In genomic region chr17:38627957-38628356, GRCh38 we compare ENCODE assay signal across 18 cellular contexts. TPM values are rescaled to one million over a fixed set of nuclear protein-coding genes. Genes with fewer than 3 reads are reported as not detected.
DNase-seq lines count a peak whose midpoint lies in the region; ATAC-seq, FAIRE-seq and TF ChIP-seq lines count a peak whose summit lies in the region.
"Had no signal": no experiment of that assay in that cellular context is flagged by ENCODE, and none has a peak within 500 bp of the region (broad histone marks: within the 10 kb centered on the region; RNA-seq: fewer than 3 reads in every experiment).

No MANE protein-coding gene starts in this region.

- intact Hi-C loops in HepG2 (cut with micrococcal nuclease; ENCODE audit: unreplicated experiment) = no loop called here
- intact Hi-C loops in spleen (cut with DNase I; ENCODE audit: low total_unique reads) = no loop called here

- H3K27me3 ChIP-seq in Loucy (ENCODE audit: insufficient read depth, low read length, poor library complexity, severe bottlenecking) = no peaks in the 10 kb centered on the region
- H3K27me3 ChIP-seq in HepG2 (ENCODE audit: control insufficient read depth in 1 of 2, insufficient read depth in 2 of 2, low read length in 2 of 2) = no peaks in the 10 kb centered on the region
- peaks cover 0 to 24% (median 0%) of the 10 kb centered on the region in 7 donors for H3K27me3 ChIP-seq in spleen (replicated peaks in 1 of 7)
- H3K27me3 ChIP-seq in osteoblast (ENCODE audit: insufficient read depth, low read length) = no peaks in the 10 kb centered on the region
- H3K27me3 ChIP-seq: BLaER1 had no signal

- CTCF ChIA-PET in HepG2 (lab: Yijun Ruan, JAX; ENCODE audit: low intra/inter-chr PET ratio, low total read pairs) = interaction anchor here (1.2 kb wide), 1 partner anchor 22 kb away, joined by 7 read pairs; the partner anchor contains the start of gene SRCIN1

- no peaks in the 10 kb centered on the region for H3K79me2 ChIP-seq in Loucy (ENCODE audit: insufficient read depth, low read length)
- no peaks in the 10 kb centered on the region for H3K79me2 ChIP-seq in HepG2 (ENCODE audit: insufficient read depth, low read length)
- no peaks in the 10 kb centered on the region for H3K79me2 ChIP-seq in osteoblast (ENCODE audit: insufficient read depth, low read length)

- no peak for DNase-seq in HepG2 (ENCODE audit: low spot score)
- peak; percentile 0 for DNase-seq in spleen
- no peak for DNase-seq in osteoblast (ENCODE audit: insufficient read length, low spot score, missing footprints)
- DNase-seq: 8988T; CD4-positive, alpha-beta memory T cell; DMS153 had no signal

- H3F3A ChIP-seq in Loucy (ENCODE audit: low read depth) = no peaks in the 10 kb centered on the region

- H3K4me1 ChIP-seq in Loucy (ENCODE audit: insufficient read depth, low read length, poor library complexity, severe bottlenecking) (no peaks in the 10 kb centered on the region), HepG2 (ENCODE audit: insufficient read depth, low read length) (peaks cover 55% of the 10 kb centered on the region), spleen (peaks cover 0 to 3% (median 0%) of the 10 kb centered on the region in 6 donors), osteoblast (ENCODE audit: insufficient read depth, low read length) (no peaks in the 10 kb centered on the region)

- H3K36me3 ChIP-seq in Loucy (ENCODE audit: insufficient read depth, low read length) (no peaks in the 10 kb centered on the region), HepG2 (replicated peaks in 1 of 2; ENCODE audit: control insufficient read depth in 1 of 2, insufficient read depth in 2 of 2, low read length in 2 of 2) (no peaks in the 10 kb centered on the region), spleen (no peaks in the 10 kb centered on the region), osteoblast (ENCODE audit: insufficient read depth, low read length) (no peaks in the 10 kb centered on the region)
- H3K36me3 ChIP-seq: BLaER1, HAP-1 had no signal

- TF ChIP-seq EP300 in HepG2 (IDR thresholded peaks at IDR 0.05; ENCODE audit: low read depth in 2 of 2, low read length in 2 of 2) = no peak
- no peak for TF ChIP-seq EP300 in HepG2 (CRISPR knock-in tag; IDR thresholded peaks at IDR 0.05; ENCODE audit: borderline replicate concordance)

- H4K20me1 ChIP-seq in Loucy (ENCODE audit: insufficient read depth, low read length, poor library complexity, severe bottlenecking) = no peaks in the 10 kb centered on the region
- no peaks in the 10 kb centered on the region for H4K20me1 ChIP-seq in HepG2 (ENCODE audit: insufficient read depth, low read length)
- no peaks in the 10 kb centered on the region for H4K20me1 ChIP-seq in osteoblast (ENCODE audit: insufficient read depth, low read length)
- H4K20me1 ChIP-seq: BLaER1 had no signal

- TF ChIP-seq POLR2A in HepG2 (IDR thresholded peaks at IDR 0.05; ENCODE audit: insufficient read depth in 1 of 2, low read depth in 2 of 2, low read length in 2 of 2) (no peak), spleen (IDR thresholded peaks at IDR 0.05) (no peak)

- POLR2A ChIA-PET in HepG2 (lab: Yijun Ruan, JAX) = interaction anchor here (1.1 to 2.7 kb wide), 5 partner anchors 10 to 30 kb away, joined by 3 to 14 read pairs (median 5); no protein-coding TSS in a partner anchor

- in situ Hi-C loops in HepG2 (cut with HindIII; ENCODE audit: extremely low pct_ligation_motif_present, low pct_unique_long_range_greater_than_20kb) = no loop called here

- TF ChIP-seq RAD21 in HepG2 (CRISPR knock-in tag; IDR thresholded peaks at IDR 0.05) = no peak

- no peaks in the 10 kb centered on the region for H3K9me2 ChIP-seq in Loucy (replicated peaks; ENCODE audit: low read depth, low read length)

- peak; percentile 67 for ATAC-seq in HepG2
- no peak for ATAC-seq in GM18861 (IDR thresholded peaks at IDR 0.05; ENCODE audit: unreplicated experiment)
- no peak for ATAC-seq in GM19452 (IDR thresholded peaks at IDR 0.05; ENCODE audit: unreplicated experiment)

- H2AFZ ChIP-seq in Loucy (ENCODE audit: low read length) (0 out of 2 replicates have a peak overlapping the region, but pooled peaks have one; percentile 10), HepG2 (ENCODE audit: low read length) (no peak overlapping the region), osteoblast (ENCODE audit: low read length) (no peak overlapping the region)

- WGBS in HepG2 (ENCODE audit: low lambda C conversion rate) = 97% methylated on average over 2 of the region's 2 CpGs
- 93 to 98% (median 95%) methylated on average over 2 of the region's 2 CpGs for WGBS in spleen, 5 donors

- H3K9me3 ChIP-seq in Loucy (ENCODE audit: insufficient read depth, low read depth, low read length) (no peaks in the 10 kb centered on the region), HepG2 (ENCODE audit: low read length) (no peaks in the 10 kb centered on the region), spleen (no peaks in the 10 kb centered on the region), osteoblast (ENCODE audit: low read depth, low read length) (no peaks in the 10 kb centered on the region)
- H3K9me3 ChIP-seq: HAP-1 had no signal

- no TSS peak for BruUV-seq in HepG2 (replicated peaks; lab: Mats Ljungman, UMichigan)

- TF ChIP-seq CTCF in 22Rv1 (IDR thresholded peaks at IDR 0.05) (no peak), Loucy (conservative IDR thresholded peaks at IDR 0.05; ENCODE audit: low read length) (no peak), HepG2 (CRISPR knock-in tag; IDR thresholded peaks at IDR 0.05) (no peak), spleen (IDR thresholded peaks at IDR 0.05 in 8 of 11, conservative IDR thresholded peaks at IDR 0.05 in 3 of 11) (no peak), osteoblast (IDR thresholded peaks at IDR 0.05; ENCODE audit: extremely low read depth, low read depth, low read length) (no peak)

- H3K4me3 ChIP-seq in Loucy (ENCODE audit: low read length, poor library complexity, severe bottlenecking) = no peak overlapping the region
- H3K4me3 ChIP-seq in HepG2 (replicated peaks in 1 of 3; ENCODE audit: insufficient read depth in 1 of 3, low read depth in 2 of 3, low read length in 3 of 3) = no peak overlapping the region
- no peak overlapping the region for H3K4me3 ChIP-seq in spleen
- no peak overlapping the region for H3K4me3 ChIP-seq in osteoblast (ENCODE audit: insufficient read depth, low read length)
- H3K4me3 ChIP-seq: BLaER1, GM12878, HAP-1 had no signal

- peak overlapping the region; percentile 37 for H3K27ac ChIP-seq in 22Rv1
- H3K27ac ChIP-seq in HepG2 (ENCODE audit: extremely low read length, insufficient read depth, low read length) = peak overlapping the region; percentile 59
- no peak overlapping the region for H3K27ac ChIP-seq in spleen
- H3K27ac ChIP-seq in osteoblast (ENCODE audit: low read depth, low read length) = no peak overlapping the region
- H3K27ac ChIP-seq: BLaER1, HL-60 had no signal

- FAIRE-seq in HepG2 (lab: Jason Lieb, UNC) = no peak
- FAIRE-seq: GM12878, H1 had no signal

- H3K9ac ChIP-seq in Loucy (ENCODE audit: low read depth, low read length, poor library complexity, severe bottlenecking) (no peak overlapping the region), HepG2 (ENCODE audit: insufficient read depth, low read depth, low read length) (peak overlapping the region; percentile 9)
- H3K9ac ChIP-seq: BLaER1 had no signal

- H3K4me2 ChIP-seq in Loucy (ENCODE audit: low read depth, low read length, poor library complexity, severe bottlenecking) (no peak overlapping the region), HepG2 (ENCODE audit: low read depth, low read length) (peak overlapping the region; percentile 35; the same call in 1 of the 2 replicates), osteoblast (ENCODE audit: insufficient read depth, low read length) (no peak overlapping the region)
- H3K4me2 ChIP-seq: BLaER1 had no signal

RNA-seq across cellular contexts. Expression of gene SRCIN1, which starts 22.2 kb away (rescaled TPM):
- total RNA-seq in HepG2 (2016; rRNA removed; fragmentation: Illumina TruSeq; extraction: Trizol) (0.90 and 1.2 TPM in 2 replicates), spleen (1 to 10 TPM in 4 of 7 donors, under 1 TPM in 3; 0.32 to 3.5 (median 2.1) TPM), osteoblast (not detected in 2 replicates)
- total RNA-seq in HepG2 (2016; cell fraction: cytosol; rRNA removed; fragmentation: Illumina TruSeq; extraction: Trizol; ENCODE audit: low read depth) = 0.26 and 0.30 TPM in 2 replicates
- total RNA-seq in HepG2 (2016; cell fraction: insoluble cytoplasmic fraction; rRNA removed; fragmentation: Illumina TruSeq; extraction: Trizol) = 0.76 and 1.4 TPM in 2 replicates
- total RNA-seq in HepG2 (2016; cell fraction: membrane; rRNA removed; fragmentation: Illumina TruSeq; extraction: Trizol) = 0.43 and 1.00 TPM in 2 replicates
- total RNA-seq in HepG2 (2016; cell fraction: nucleus; rRNA removed; fragmentation: Illumina TruSeq; extraction: Trizol) = 2.5 and 3.1 TPM in 2 replicates
- polyA plus RNA-seq in HepG2 (2011; rRNA removed) (9.6 and 19.8 TPM in 2 replicates), spleen (1 to 10 TPM in 1 of 3 donors, under 1 TPM in 2; 0.41 to 2.5 (median 0.98) TPM)
- polyA plus RNA-seq in HepG2 (2011; cell fraction: cytosol; rRNA removed) = 2.9 and 4.8 TPM in 2 replicates
- polyA plus RNA-seq in HepG2 (2011; cell fraction: nucleus; rRNA removed) = 128 and 143 TPM in 2 replicates
- polyA plus RNA-seq in HepG2 (2012) = 9.9 and 11.0 TPM in 2 replicates
- polyA plus RNA-seq in HepG2 (2016; cell fraction: cytosol; fragmentation: Illumina TruSeq; extraction: Trizol; ENCODE audit: low read depth) = 0.26 and 0.32 TPM in 2 replicates
- polyA plus RNA-seq in HepG2 (2016; cell fraction: insoluble cytoplasmic fraction; fragmentation: Illumina TruSeq; extraction: Trizol; ENCODE audit: low read depth) = 1.0 and 2.4 TPM in 2 replicates
- polyA plus RNA-seq in HepG2 (2016; cell fraction: membrane; fragmentation: Illumina TruSeq; extraction: Trizol; ENCODE audit: low read depth) = 0.64 and 0.68 TPM in 2 replicates
- polyA plus RNA-seq in HepG2 (2016; cell fraction: nucleus; fragmentation: Illumina TruSeq; extraction: Trizol; ENCODE audit: insufficient read depth, low read depth) = 13.9 and 14.2 TPM in 2 replicates
- 2.4 and 22.5 TPM in 2 replicates for polyA minus RNA-seq in HepG2 (2011; rRNA and poly(A)+ RNA removed; ENCODE audit: low replicate concordance)
- polyA minus RNA-seq in HepG2 (2011; cell fraction: cytosol; rRNA and poly(A)+ RNA removed) = 5.7 and 10.1 TPM in 2 replicates
- polyA minus RNA-seq in HepG2 (2011; cell fraction: nucleus; rRNA and poly(A)+ RNA removed) = 22.4 and 24.7 TPM in 2 replicates
- total RNA-seq: IMR-90 had no signal
- polyA plus RNA-seq: AG04450; CD14-positive monocyte; CD4-positive, alpha-beta memory T cell; IMR-90 had no signal

RNA-seq across cellular contexts. Expression of gene EPOP, which starts 46.8 kb away (rescaled TPM):
- total RNA-seq in HepG2 (2016; rRNA removed; fragmentation: Illumina TruSeq; extraction: Trizol) = 29.0 and 37.8 TPM in 2 replicates
- 20.7 and 21.2 TPM in 2 replicates for total RNA-seq in HepG2 (2016; cell fraction: cytosol; rRNA removed; fragmentation: Illumina TruSeq; extraction: Trizol; ENCODE audit: low read depth)
- total RNA-seq in HepG2 (2016; cell fraction: insoluble cytoplasmic fraction; rRNA removed; fragmentation: Illumina TruSeq; extraction: Trizol) = 22.9 and 36.8 TPM in 2 replicates
- total RNA-seq in HepG2 (2016; cell fraction: membrane; rRNA removed; fragmentation: Illumina TruSeq; extraction: Trizol) = 65.8 and 69.1 TPM in 2 replicates
- 17.6 and 17.8 TPM in 2 replicates for total RNA-seq in HepG2 (2016; cell fraction: nucleus; rRNA removed; fragmentation: Illumina TruSeq; extraction: Trizol)
- polyA plus RNA-seq in HepG2 (2011; rRNA removed) = 13.9 and 14.7 TPM in 2 replicates
- polyA plus RNA-seq in HepG2 (2011; cell fraction: cytosol; rRNA removed) = 14.1 and 17.0 TPM in 2 replicates
- polyA plus RNA-seq in HepG2 (2011; cell fraction: nucleus; rRNA removed) = 10.9 and 12.1 TPM in 2 replicates
- polyA plus RNA-seq in HepG2 (2012) = 17.9 and 19.9 TPM in 2 replicates
- 26.4 and 26.9 TPM in 2 replicates for polyA plus RNA-seq in HepG2 (2016; cell fraction: cytosol; fragmentation: Illumina TruSeq; extraction: Trizol; ENCODE audit: low read depth)
- polyA plus RNA-seq in HepG2 (2016; cell fraction: insoluble cytoplasmic fraction; fragmentation: Illumina TruSeq; extraction: Trizol; ENCODE audit: low read depth) = 46.7 and 55.1 TPM in 2 replicates
- 71.4 and 76.4 TPM in 2 replicates for polyA plus RNA-seq in HepG2 (2016; cell fraction: membrane; fragmentation: Illumina TruSeq; extraction: Trizol; ENCODE audit: low read depth)
- polyA plus RNA-seq in HepG2 (2016; cell fraction: nucleus; fragmentation: Illumina TruSeq; extraction: Trizol; ENCODE audit: insufficient read depth, low read depth) = 43.8 and 45.7 TPM in 2 replicates
- polyA minus RNA-seq in HepG2 (2011; rRNA and poly(A)+ RNA removed; ENCODE audit: low replicate concordance) = 4.2 and 17.4 TPM in 2 replicates
- 14.9 and 17.2 TPM in 2 replicates for polyA minus RNA-seq in HepG2 (2011; cell fraction: cytosol; rRNA and poly(A)+ RNA removed)
- polyA minus RNA-seq in HepG2 (2011; cell fraction: nucleus; rRNA and poly(A)+ RNA removed) = 5.9 and 6.3 TPM in 2 replicates
- total RNA-seq in spleen = 1 to 10 TPM in 6 of 7 donors, under 1 TPM in 1; 0.51 to 6.4 (median 2.2) TPM
- 1 to 10 TPM; 1.5 to 3.5 (median 3.1) TPM for polyA plus RNA-seq in spleen
- total RNA-seq in osteoblast = 1.2 and 2.2 TPM in 2 replicates
- polyA plus RNA-seq: CD14-positive monocyte; CD4-positive, alpha-beta memory T cell had no signal

Comparison
In these comparisons a context has a peak if more than half of its experiments do, and no peak if none do; other contexts are left out.
1. H3K27ac ChIP-seq: peak in 22Rv1 (single experiment) and HepG2 (single experiment); none in spleen (0 of 8) and osteoblast (single experiment).